Comparison of ENCODE assay signal across 17 cellular contexts in the genomic region with DNA sequence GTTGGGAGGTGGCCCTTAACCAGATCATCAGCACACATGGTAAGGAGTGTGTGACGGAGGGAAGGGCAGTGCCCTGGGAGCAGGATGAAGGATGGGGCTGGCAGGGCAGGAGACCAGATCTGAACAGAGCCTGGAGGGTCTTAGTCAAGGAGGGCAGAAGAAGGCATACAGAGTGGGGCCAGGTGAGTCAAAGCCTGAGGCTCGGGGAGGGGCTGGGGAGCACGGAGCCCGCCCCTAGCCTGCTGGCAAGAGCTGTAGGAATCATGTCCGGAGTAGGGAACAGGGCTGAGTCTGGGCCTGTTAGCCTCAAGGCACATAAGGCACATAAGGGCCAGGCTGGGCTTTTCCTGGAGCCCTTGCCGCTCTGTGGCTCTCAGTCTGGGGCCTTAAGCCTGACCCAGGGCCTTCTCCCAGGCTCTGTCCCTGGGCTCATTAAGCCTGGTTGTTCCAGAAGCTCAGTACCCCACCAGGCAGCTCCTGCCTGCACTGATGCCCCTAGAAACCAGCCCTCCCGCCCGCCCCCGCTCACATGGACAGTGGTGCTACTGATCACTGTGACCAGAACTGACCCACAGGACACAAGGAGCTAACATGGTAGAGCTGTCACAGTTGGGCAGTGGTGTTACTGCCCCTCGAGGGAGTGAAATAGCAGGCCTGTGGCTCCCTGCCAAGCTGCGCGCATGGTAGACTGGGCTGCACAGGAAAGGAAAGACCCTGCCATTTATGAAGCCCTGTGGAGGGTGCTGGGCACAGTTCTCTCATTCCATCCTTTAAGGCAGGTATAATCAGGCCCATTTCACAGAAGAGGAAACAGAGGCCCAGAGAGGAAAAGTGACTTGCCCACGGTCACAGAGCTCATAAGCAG. TPM values are rescaled to one million over a fixed set of nuclear protein-coding genes. Genes with fewer than 3 reads are reported as not detected.
DNase-seq lines count a peak whose midpoint lies in the region; ATAC-seq, FAIRE-seq and TF ChIP-seq lines count a peak whose summit lies in the region.
"Had no signal": no experiment of that assay in that cellular context is flagged by ENCODE, and none has a peak within 500 bp of the region (broad histone marks: within the 10 kb centered on the region; RNA-seq: fewer than 3 reads in every experiment).

No MANE protein-coding gene starts in this region.

- intact Hi-C loops in activated CD4-positive, alpha-beta T cell treated with anti-CD3 and anti-CD28 coated beads, Interleukin-2, amount 10 ng/mL, durations not matched to agents 24 days and 14 days (cut with micrococcal nuclease), result no loop called here

- peaks cover 34% of the 10 kb centered on the region for H3K36me3 Mint-ChIP-seq in activated CD4-positive, alpha-beta T cell treated with anti-CD3 and anti-CD28 coated beads, Interleukin-2, amount 10 ng/mL, durations not matched to agents 24 days and 14 days (ENCODE audit: low read depth)
- H3K36me3 Mint-ChIP-seq in osteocyte (ENCODE audit: unreplicated experiment), result no peaks in the 10 kb centered on the region

- H3K9me3 ChIP-seq in RWPE2 (ENCODE audit: severe bottlenecking), result no peaks in the 10 kb centered on the region
- H3K9me3 ChIP-seq: Caco-2, esophagus squamous epithelium, left ventricle myocardium inferior had no signal

- peaks cover 34% of the 10 kb centered on the region for H3K4me1 Mint-ChIP-seq in activated CD4-positive, alpha-beta T cell treated with anti-CD3 and anti-CD28 coated beads, Interleukin-2, amount 10 ng/mL, durations not matched to agents 24 days and 14 days
- H3K4me1 Mint-ChIP-seq in osteocyte (ENCODE audit: unreplicated experiment), result peaks cover 25% of the 10 kb centered on the region

- H3K4me3 Mint-ChIP-seq in activated CD4-positive, alpha-beta T cell treated with anti-CD3 and anti-CD28 coated beads, Interleukin-2, amount 10 ng/mL, durations not matched to agents 24 days and 14 days, result no peak overlapping the region
- H3K4me3 Mint-ChIP-seq in osteocyte (ENCODE audit: unreplicated experiment), result no peak overlapping the region

- H3K36me3 ChIP-seq in RWPE2 (ENCODE audit: low read depth), result no peaks in the 10 kb centered on the region
- H3K36me3 ChIP-seq in bronchial epithelial cell (ENCODE audit: control insufficient read depth, insufficient read depth, low read length), result no peaks in the 10 kb centered on the region
- H3K36me3 ChIP-seq: esophagus squamous epithelium, left ventricle myocardium inferior had no signal

- DNase-seq in activated CD4-positive, alpha-beta T cell treated with anti-CD3 and anti-CD28 coated beads, Interleukin-2, amount 10 ng/mL, durations not matched to agents 24 days and 14 days, result no peak
- DNase-seq in activated CD4-positive, alpha-beta T cell treated with anti-CD3 and anti-CD28 coated beads, Interleukin-2, amount 50 U/mL, for 1 hour, result no peak
- DNase-seq in RWPE2 (ENCODE audit: low spot score), result peak; percentile 76
- DNase-seq in bronchial epithelial cell (ENCODE audit: low read depth), result peak; percentile 75
- DNase-seq in osteocyte (ENCODE audit: extremely low spot score, unreplicated experiment), result peak; percentile 68
- no peak for DNase-seq in COLO829 (ENCODE audit: low spot score)
- DNase-seq in cortex of kidney (lab: John Stamatoyannopoulos, UW), result no peak
- DNase-seq: activated gamma-delta T cell treated with Interleukin-2 at 50 U/mL for 16 hours, Caco-2, esophagus squamous epithelium, GM23248, hippocampal formation, left ventricle myocardium inferior, NCI-H1105 treated with DMSO at 0.1 percent for 48 hours, NCI-H2227 treated with DMSO at 0.1 percent for 48 hours had no signal

- FAIRE-seq in bronchial epithelial cell (lab: Jason Lieb, UNC), result no peak
- FAIRE-seq: A204.1 had no signal

- H3K9me3 Mint-ChIP-seq in activated CD4-positive, alpha-beta T cell treated with anti-CD3 and anti-CD28 coated beads, Interleukin-2, amount 10 ng/mL, durations not matched to agents 24 days and 14 days, result no peaks in the 10 kb centered on the region
- no peaks in the 10 kb centered on the region for H3K9me3 Mint-ChIP-seq in osteocyte (ENCODE audit: unreplicated experiment)

- TF ChIP-seq CTCF in RWPE2 (IDR thresholded peaks at IDR 0.05; ENCODE audit: poor library complexity, severe bottlenecking) (no peak), bronchial epithelial cell (IDR thresholded peaks at IDR 0.05; ENCODE audit: insufficient read depth, low read length, severe bottlenecking) (no peak), osteocyte (IDR thresholded peaks at IDR 0.05) (no peak)

- H3K27ac ChIP-seq in RWPE2 (ENCODE audit: poor library complexity, severe bottlenecking), result peak overlapping the region; percentile 16
- H3K27ac ChIP-seq: GM23248, left ventricle myocardium inferior had no signal

- no peaks in the 10 kb centered on the region for H3K27me3 ChIP-seq in RWPE2 (ENCODE audit: insufficient read depth, poor library complexity, severe bottlenecking)
- H3K27me3 ChIP-seq in bronchial epithelial cell (ENCODE audit: control insufficient read depth, insufficient read depth, low read length), result no peaks in the 10 kb centered on the region

- H3K27me3 Mint-ChIP-seq in activated CD4-positive, alpha-beta T cell treated with anti-CD3 and anti-CD28 coated beads, Interleukin-2, amount 10 ng/mL, durations not matched to agents 24 days and 14 days, result no peaks in the 10 kb centered on the region
- no peaks in the 10 kb centered on the region for H3K27me3 Mint-ChIP-seq in osteocyte (ENCODE audit: unreplicated experiment)

- H3K4me1 ChIP-seq in RWPE2 (ENCODE audit: insufficient read depth, poor library complexity, severe bottlenecking), result peaks cover 23% of the 10 kb centered on the region
- H3K4me1 ChIP-seq: Caco-2 had no signal

- peak; percentile 68 for ATAC-seq in RWPE2 (ENCODE audit: low read depth)
- no peak for ATAC-seq in GM19463 (IDR thresholded peaks at IDR 0.05; ENCODE audit: unreplicated experiment)

- peak overlapping the region; percentile 59 for H3K27ac Mint-ChIP-seq in activated CD4-positive, alpha-beta T cell treated with anti-CD3 and anti-CD28 coated beads, Interleukin-2, amount 10 ng/mL, durations not matched to agents 24 days and 14 days
- no peak overlapping the region for H3K27ac Mint-ChIP-seq in osteocyte (ENCODE audit: unreplicated experiment)

- H3K4me3 ChIP-seq in RWPE2 (ENCODE audit: severe bottlenecking) (no peak overlapping the region), bronchial epithelial cell (ENCODE audit: low read depth, low read length) (no peak overlapping the region)
- H3K4me3 ChIP-seq: esophagus squamous epithelium, GM23248, left ventricle myocardium inferior had no signal

RNA-seq across cellular contexts. Expression of a gene that starts 14.6 kb away (rescaled TPM):
- total RNA-seq in activated CD4-positive, alpha-beta T cell treated with anti-CD3 and anti-CD28 coated beads, Interleukin-2, amount 10 ng/mL, durations not matched to agents 24 days and 14 days, result 33.9 and 35.5 TPM in 2 replicates
- total RNA-seq in bronchial epithelial cell (18.4 and 99.9 TPM in 2 replicates), osteocyte (8.4 and 10.2 TPM in 2 replicates)
- total RNA-seq: GM23248 had no signal

RNA-seq across cellular contexts. Expression of a gene that starts 32.3 kb away (rescaled TPM):
- 72.4 and 75.7 TPM in 2 replicates for total RNA-seq in activated CD4-positive, alpha-beta T cell treated with anti-CD3 and anti-CD28 coated beads, Interleukin-2, amount 10 ng/mL, durations not matched to agents 24 days and 14 days
- total RNA-seq in bronchial epithelial cell (31.7 and 48.4 TPM in 2 replicates), osteocyte (25.1 and 26.8 TPM in 2 replicates)

Comparison
In these comparisons a context has a peak if more than half of its experiments do, and no peak if none do; other contexts are left out.
1. DNase-seq: peak in RWPE2 (single experiment), bronchial epithelial cell (single experiment) and osteocyte (single experiment); none in activated CD4-positive, alpha-beta T cell treated with anti-CD3 and anti-CD28 coated beads, Interleukin-2, amount 10 ng/mL, durations not matched to agents 24 days and 14 days (single experiment), activated CD4-positive, alpha-beta T cell treated with anti-CD3 and anti-CD28 coated beads, Interleukin-2, amount 50 U/mL, for 1 hour (single experiment), COLO829 (single experiment) and cortex of kidney (single experiment).